ENCODE assay signal across 8 cellular contexts in genomic region chr4:173169178-173169427, GRCh38. TPM values are rescaled to one million over a fixed set of nuclear protein-coding genes. Genes with fewer than 3 reads are reported as not detected.
DNase-seq lines count a peak whose midpoint lies in the region; ATAC-seq and TF ChIP-seq lines count a peak whose summit lies in the region.

No MANE protein-coding gene starts in this region.

- no peaks in the 10 kb centered on the region for H3K36me3 ChIP-seq in colonic mucosa

- TF ChIP-seq CTCF in 22Rv1 (IDR thresholded peaks at IDR 0.05), result no peak
- TF ChIP-seq CTCF in colonic mucosa (IDR thresholded peaks at IDR 0.05), result no peak
- TF ChIP-seq CTCF in chondrocyte (IDR thresholded peaks at IDR 0.05), result no peak

- no peak for ATAC-seq in GM21447 (IDR thresholded peaks at IDR 0.05; ENCODE audit: unreplicated experiment)

- H3K36me3 Mint-ChIP-seq in chondrocyte (ENCODE audit: low read depth), result no peaks in the 10 kb centered on the region

- H3K9me3 ChIP-seq in colonic mucosa, result no peaks in the 10 kb centered on the region

- intact Hi-C loops in colonic mucosa (cut with DNase I), result loop anchor here (5.0 kb wide), 1 partner anchor 142 kb away; no protein-coding TSS in a partner anchor

- H3K9me3 Mint-ChIP-seq in chondrocyte (ENCODE audit: low read depth), result no peaks in the 10 kb centered on the region

- no peaks in the 10 kb centered on the region for H3K27me3 ChIP-seq in colonic mucosa

- no peaks in the 10 kb centered on the region for H3K27me3 Mint-ChIP-seq in chondrocyte (ENCODE audit: low read depth)

- H3K27ac ChIP-seq in 22Rv1 (peak overlapping the region; percentile 97), colonic mucosa (peak overlapping the region; percentile 94)

- H3K4me1 Mint-ChIP-seq in chondrocyte (ENCODE audit: low read depth), result peaks cover 22% of the 10 kb centered on the region

- H3K4me3 ChIP-seq in colonic mucosa, result peak overlapping the region; percentile 88

- H3K4me1 ChIP-seq in colonic mucosa, result peaks cover 10% of the 10 kb centered on the region

- DNase-seq in HT-29 (ENCODE audit: low spot score) (peak; percentile 31), colonic mucosa (no peak), midbrain (lab: John Stamatoyannopoulos, UW) (peak; percentile 63), NCI-H2029 treated with DMSO at 0.1 percent for 48 hours (lab: John Stamatoyannopoulos, UW) (no peak), chondrocyte (ENCODE audit: low spot score) (no peak), kidney tubule cell (ENCODE audit: low spot score) (no peak)

- H3K27ac Mint-ChIP-seq in chondrocyte (ENCODE audit: unreplicated experiment), result no peak overlapping the region

- H3K9ac ChIP-seq in colonic mucosa (ENCODE audit: low read depth in 2 of 2, low read length in 2 of 2), result peak overlapping the region; percentile 71 to 85

- H3K4me3 Mint-ChIP-seq in chondrocyte (ENCODE audit: unreplicated experiment), result no peak overlapping the region

RNA-seq across cellular contexts. Expression of gene GALNT7, which starts 0.5 kb away (rescaled TPM):
- total RNA-seq in HT-29 (2014; rRNA removed; shearing (Covaris generic)), result 14.4 and 15.4 TPM in 2 replicates
- 100 to 1,000 TPM in 1 of 2 donors, 10 to 100 TPM in 1; 83.5 to 138 TPM for total RNA-seq in colonic mucosa
- 26.0 to 36.6 TPM (median 26.4 TPM) in 3 replicates for total RNA-seq in chondrocyte

Comparison
In these comparisons a context has a peak if more than half of its experiments do, and no peak if none do; other contexts are left out.
1. DNase-seq: peak in HT-29 (single experiment) and midbrain (single experiment); none in colonic mucosa (single experiment), NCI-H2029 treated with DMSO at 0.1 percent for 48 hours (single experiment), chondrocyte (single experiment) and kidney tubule cell (single experiment).